19 cellular contexts compared by ENCODE assay signal in the genomic region with DNA sequence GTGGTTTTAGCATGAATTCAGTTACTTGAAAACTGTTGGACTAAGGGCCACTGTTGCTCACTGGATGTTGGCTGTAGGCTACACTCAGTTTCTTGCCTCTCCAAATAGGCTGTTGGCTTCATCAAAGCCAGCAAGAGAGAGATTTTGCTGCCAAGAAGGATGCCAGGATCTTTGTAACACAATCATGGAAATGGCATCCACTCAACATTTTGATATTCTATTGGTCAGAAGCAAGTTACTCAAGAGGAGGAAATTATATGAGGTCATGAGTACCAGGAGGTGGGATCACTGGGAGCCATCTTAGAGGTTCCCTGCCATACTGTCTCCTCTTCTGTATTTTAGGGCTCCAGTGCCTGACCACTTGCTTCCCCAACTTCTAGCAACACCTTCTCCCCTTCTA. TPM values are rescaled to one million over a fixed set of nuclear protein-coding genes. Genes with fewer than 3 reads are reported as not detected.
"Had no signal": no experiment of that assay in that cellular context is flagged by ENCODE, and none has a peak within 500 bp of the region (broad histone marks: within the 10 kb centered on the region; RNA-seq: fewer than 3 reads in every experiment).

No MANE protein-coding gene starts in this region.

- H3K4me3 Mint-ChIP-seq: activated CD8-positive, alpha-beta memory T cell treated with anti-CD3 and anti-CD28 coated beads, Interleukin-2, amount 10 ng/mL, durations not matched to agents 7 days and 5 days; activated naive CD4-positive, alpha-beta T cell treated with anti-CD3 and anti-CD28 coated beads, Interleukin-2, amount 50 U/mL, for 24 hours; neural crest cell; stimulated activated naive CD8-positive, alpha-beta T cell treated with anti-CD3 and anti-CD28 coated beads, Interleukin-15, Interleukin-2, amounts not matched to agents 100 ng/mL and 50 ng/mL, for 24 hours had no signal

- DNase-seq: activated CD4-positive, alpha-beta T cell treated with anti-CD3 and anti-CD28 coated beads for 1 hour; activated CD4-positive, alpha-beta T cell treated with anti-CD3 and anti-CD28 coated beads, Interleukin-2, amount 50 U/mL, for 48 hours; activated CD8-positive, alpha-beta memory T cell treated with anti-CD3 and anti-CD28 coated beads, Interleukin-2, amount 10 ng/mL, durations not matched to agents 7 days and 5 days; activated T-cell treated with anti-CD3 and anti-CD28 coated beads, Interleukin-2, amount 50 U/mL, for 1 hour; adrenal gland; caudate nucleus; heart right ventricle; pancreas; upper lobe of left lung had no signal

- H3K27me3 Mint-ChIP-seq: activated CD8-positive, alpha-beta memory T cell treated with anti-CD3 and anti-CD28 coated beads, Interleukin-2, amount 10 ng/mL, durations not matched to agents 7 days and 5 days; activated naive CD4-positive, alpha-beta T cell treated with anti-CD3 and anti-CD28 coated beads, Interleukin-2, amount 50 U/mL, for 24 hours; stimulated activated naive CD8-positive, alpha-beta T cell treated with anti-CD3 and anti-CD28 coated beads, Interleukin-15, Interleukin-2, amounts not matched to agents 100 ng/mL and 50 ng/mL, for 24 hours had no signal

- H3K36me3 ChIP-seq: adrenal gland, gastroesophageal sphincter, heart right ventricle, pancreas, upper lobe of left lung had no signal

- H3K9me3 ChIP-seq: adrenal gland, pancreas had no signal

- H3K4me1 Mint-ChIP-seq: activated CD8-positive, alpha-beta memory T cell treated with anti-CD3 and anti-CD28 coated beads, Interleukin-2, amount 10 ng/mL, durations not matched to agents 7 days and 5 days; activated naive CD4-positive, alpha-beta T cell treated with anti-CD3 and anti-CD28 coated beads, Interleukin-2, amount 50 U/mL, for 24 hours; neural crest cell had no signal

- H3K27ac ChIP-seq: adrenal gland, gastroesophageal sphincter, heart right ventricle, pancreas, upper lobe of left lung, VCaP had no signal

- H3K4me1 ChIP-seq: adrenal gland, gastroesophageal sphincter, heart right ventricle, pancreas, upper lobe of left lung had no signal

- ATAC-seq: activated CD8-positive, alpha-beta memory T cell treated with anti-CD3 and anti-CD28 coated beads, Interleukin-2, amount 10 ng/mL, durations not matched to agents 7 days and 5 days; esophagus mucosa; gastroesophageal sphincter; heart right ventricle; pancreas had no signal

- H3K36me3 Mint-ChIP-seq: activated CD8-positive, alpha-beta memory T cell treated with anti-CD3 and anti-CD28 coated beads, Interleukin-2, amount 10 ng/mL, durations not matched to agents 7 days and 5 days; activated naive CD4-positive, alpha-beta T cell treated with anti-CD3 and anti-CD28 coated beads, Interleukin-2, amount 50 U/mL, for 24 hours had no signal

- H3K4me3 ChIP-seq: adrenal gland, gastroesophageal sphincter, heart right ventricle, lung, pancreas, upper lobe of left lung had no signal

- H3K27ac Mint-ChIP-seq: activated CD8-positive, alpha-beta memory T cell treated with anti-CD3 and anti-CD28 coated beads, Interleukin-2, amount 10 ng/mL, durations not matched to agents 7 days and 5 days; activated naive CD4-positive, alpha-beta T cell treated with anti-CD3 and anti-CD28 coated beads, Interleukin-2, amount 50 U/mL, for 24 hours; stimulated activated naive CD8-positive, alpha-beta T cell treated with anti-CD3 and anti-CD28 coated beads, Interleukin-15, Interleukin-2, amounts not matched to agents 100 ng/mL and 50 ng/mL, for 24 hours had no signal

- H3K27me3 ChIP-seq: adrenal gland, gastroesophageal sphincter, heart right ventricle, pancreas, upper lobe of left lung had no signal

RNA-seq across cellular contexts. Expression of a gene that starts 55.8 kb away (rescaled TPM):
- total RNA-seq: activated CD8-positive, alpha-beta memory T cell treated with anti-CD3 and anti-CD28 coated beads, Interleukin-2, amount 10 ng/mL, durations not matched to agents 7 days and 5 days; adrenal gland; esophagus mucosa; gastroesophageal sphincter; heart right ventricle; lung; neural crest cell; pancreas; renal cortical epithelial cell; T-helper 1 cell treated with Interleukin-12 subunit alpha and Interleukin-12 subunit beta and Interleukin-4 antibody, amounts not matched to agents 30 ng/mL and 1 ng/mL, for 36 hours; temporal lobe; upper lobe of left lung had no signal
- polyA plus RNA-seq: adrenal gland, heart right ventricle, lung, pancreas had no signal
